In the genomic region with DNA sequence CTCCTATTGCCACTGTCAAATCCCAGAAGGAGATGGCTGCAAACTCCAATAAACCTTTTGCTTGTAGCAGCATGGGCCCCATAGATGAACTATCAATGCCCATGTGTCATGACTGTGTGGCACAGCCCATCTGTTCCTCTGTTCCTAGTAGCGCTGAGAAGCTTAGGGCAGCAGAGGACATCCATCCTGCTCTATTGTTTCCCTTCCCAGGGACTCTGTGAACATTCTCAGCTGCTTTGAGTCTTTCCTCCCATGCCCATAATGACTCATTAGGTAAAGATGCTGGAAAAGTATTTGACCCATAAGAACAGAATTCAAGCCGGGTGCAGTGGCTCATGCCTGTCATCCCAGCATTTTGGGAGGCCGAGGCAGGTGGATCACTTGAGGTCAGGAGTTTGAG, we compare ENCODE assay signal across 1 cellular context.
TF ChIP-seq lines count a peak whose summit lies in the region.

No MANE protein-coding gene starts in this region.

TF ChIP-seq in endothelial cell of umbilical vein, 7 proteins besides CTCF, POLR2A, EP300 and RAD21:
- TF ChIP-seq MYC (IDR thresholded peaks at IDR 0.05; ENCODE audit: low read depth, low read length) (no peak), GATA2 (IDR thresholded peaks at IDR 0.05; ENCODE audit: insufficient read depth, insufficient read length, low read depth, low read length) (no peak), FOS (IDR thresholded peaks at IDR 0.05; ENCODE audit: borderline replicate concordance, insufficient read depth, low read length) (peak; percentile 52), POLR2AphosphoS5 (IDR thresholded peaks at IDR 0.05; ENCODE audit: insufficient read depth, low read depth, low read length) (no peak), MAX (IDR thresholded peaks at IDR 0.05; ENCODE audit: insufficient read depth, insufficient read length) (no peak), JUN (IDR thresholded peaks at IDR 0.05; ENCODE audit: borderline replicate concordance, insufficient read depth, insufficient read length, low read depth) (peak; percentile 33), EZH2 (IDR thresholded peaks at IDR 0.05; ENCODE audit: borderline replicate concordance, low read depth, low read length, severe bottlenecking) (no peak)
